1 cellular context compared by ENCODE assay signal in genomic region chr12:45634273-45634917, GRCh38.
TF ChIP-seq lines count a peak whose summit lies in the region.

No MANE protein-coding gene starts in this region.

TF ChIP-seq in GM23338, 12 proteins besides CTCF, POLR2A, EP300 and RAD21:
- no peak for TF ChIP-seq STAT1 (IDR thresholded peaks at IDR 0.05; ENCODE audit: unreplicated experiment)
- no peak for TF ChIP-seq ETS1 (IDR thresholded peaks at IDR 0.05)
- no peak for TF ChIP-seq CREB1 (CRISPR knock-in tag; IDR thresholded peaks at IDR 0.05; ENCODE audit: low read depth)
- no peak for TF ChIP-seq POLR2AphosphoS5 (IDR thresholded peaks at IDR 0.05; ENCODE audit: low read depth)
- no peak for TF ChIP-seq EZH2 (IDR thresholded peaks at IDR 0.05; ENCODE audit: low read depth, unreplicated experiment)
- no peak for TF ChIP-seq EZH2phosphoT487 (IDR thresholded peaks at IDR 0.05; ENCODE audit: unreplicated experiment)
- no peak for TF ChIP-seq REST (IDR thresholded peaks at IDR 0.05; ENCODE audit: unreplicated experiment)
- no peak for TF ChIP-seq JUNB (IDR thresholded peaks at IDR 0.05; ENCODE audit: unreplicated experiment)
- TF ChIP-seq ZNF331 (CRISPR knock-in tag; IDR thresholded peaks at IDR 0.05; ENCODE audit: low read depth) = no peak
- no peak for TF ChIP-seq ZNF462 (CRISPR knock-in tag; IDR thresholded peaks at IDR 0.05)
